In genomic region chr4:41381384-41381783, GRCh38 we compare ENCODE assay signal across 19 cellular contexts.
A peak's percentile ranks its signal among the peaks of the same experiment; 100 is the strongest.
DNase-seq lines count a peak whose midpoint lies in the region; ATAC-seq and TF ChIP-seq lines count a peak whose summit lies in the region.
"Had no signal": no experiment of that assay in that cellular context is flagged by ENCODE, and none has a peak within 500 bp of the region (broad histone marks: within the 10 kb centered on the region; RNA-seq: fewer than 3 reads in every experiment).

No MANE protein-coding gene starts in this region.

- TF ChIP-seq CTCF in heart left ventricle (IDR thresholded peaks at IDR 0.05) = no peak
- TF ChIP-seq CTCF in ascending aorta (IDR thresholded peaks at IDR 0.05) = no peak
- no peak for TF ChIP-seq CTCF in gastroesophageal sphincter (IDR thresholded peaks at IDR 0.05)

- no peak overlapping the region for H3K9ac ChIP-seq in skeletal muscle tissue (ENCODE audit: low read depth in 1 of 3, low read length in 3 of 3)

- TF ChIP-seq POLR2A in heart left ventricle (IDR thresholded peaks at IDR 0.05) (no peak), gastroesophageal sphincter (IDR thresholded peaks at IDR 0.05) (no peak)

- intact Hi-C loops in heart left ventricle (cut with DNase I) = no loop called here
- intact Hi-C loops in cardiac septum (cut with DNase I) = no loop called here
- intact Hi-C loops in ascending aorta (cut with DNase I) = no loop called here

- peaks cover 4 to 73% (median 43%) of the 10 kb centered on the region in 12 donors for H3K4me1 ChIP-seq in heart left ventricle
- H3K4me1 ChIP-seq in ascending aorta = peaks cover 0 to 38% of the 10 kb centered on the region in 2 donors
- peaks cover 3 to 51% (median 15%) of the 10 kb centered on the region in 3 donors for H3K4me1 ChIP-seq in gastroesophageal sphincter
- H3K4me1 ChIP-seq in skeletal muscle tissue (ENCODE audit: control insufficient read depth in 3 of 3, insufficient read depth in 3 of 3, low read length in 3 of 3) = peaks cover 52 to 57% (median 56%) of the 10 kb centered on the region in 3 donors

- peaks cover 0 to 16% (median 9%) of the 10 kb centered on the region in 12 donors for H3K9me3 ChIP-seq in heart left ventricle
- no peaks in the 10 kb centered on the region for H3K9me3 ChIP-seq in ascending aorta
- H3K9me3 ChIP-seq in gastroesophageal sphincter = peaks cover 0 to 8% (median 0%) of the 10 kb centered on the region in 3 donors
- H3K9me3 ChIP-seq in skeletal muscle tissue (ENCODE audit: control insufficient read depth in 3 of 3, low read length in 3 of 3) = no peaks in the 10 kb centered on the region
- H3K9me3 ChIP-seq: A549 had no signal

- DNase-seq in heart left ventricle = no peak
- DNase-seq in cardiac septum (ENCODE audit: low spot score) = no peak
- no peak for DNase-seq in ascending aorta (ENCODE audit: low spot score in 2 of 2)
- DNase-seq in CD1c-positive myeloid dendritic cell (ENCODE audit: extremely low spot score) = no peak
- DNase-seq in midbrain (lab: John Stamatoyannopoulos, UW) = no peak
- DNase-seq: AML-193; CD8-positive, alpha-beta T cell; DMS 273 treated with DMSO at 0.1 percent for 48 hours; DMS53; DND-41; EL; IMR-90 had no signal

- H3K36me3 ChIP-seq in heart left ventricle (no peaks in the 10 kb centered on the region), ascending aorta (no peaks in the 10 kb centered on the region), gastroesophageal sphincter (no peaks in the 10 kb centered on the region), skeletal muscle tissue (ENCODE audit: control insufficient read depth in 3 of 3, insufficient read depth in 3 of 3, low read length in 3 of 3) (peaks cover 0 to 4% (median 4%) of the 10 kb centered on the region in 3 donors)

- H3K27ac ChIP-seq in heart left ventricle = no peak overlapping the region
- H3K27ac ChIP-seq in ascending aorta = peak overlapping the region; percentile 0 to 18
- H3K27ac ChIP-seq in gastroesophageal sphincter = peak overlapping the region in 3 of 4 donors; percentile 39 to 62 (median 48)
- H3K27ac ChIP-seq in skeletal muscle tissue (ENCODE audit: low read depth, low read length) = peak overlapping the region; percentile 37
- H3K27ac ChIP-seq: 22Rv1, A549 had no signal

- WGBS in heart left ventricle, 4 donors = 39 to 66% (median 54%) methylated on average over 3 of the region's 3 CpGs
- WGBS in gastroesophageal sphincter (ENCODE audit: low coverage in 1 of 2), 2 donors = 0 to 70% methylated on average over 1 to 2 of the region's 3 CpGs

- no peak for TF ChIP-seq EP300 in gastroesophageal sphincter (IDR thresholded peaks at IDR 0.05)

- H3K27me3 ChIP-seq in heart left ventricle (no peaks in the 10 kb centered on the region), ascending aorta (no peaks in the 10 kb centered on the region), gastroesophageal sphincter (no peaks in the 10 kb centered on the region), skeletal muscle tissue (ENCODE audit: control insufficient read depth in 3 of 3, insufficient read depth in 3 of 3, low read length in 3 of 3) (no peaks in the 10 kb centered on the region)

- ATAC-seq in heart left ventricle (peak; percentile 28 to 49 (median 32)), gastroesophageal sphincter (peak; percentile 63), HG02973 (IDR thresholded peaks at IDR 0.05; ENCODE audit: unreplicated experiment) (no peak)
- ATAC-seq: CD8-positive, alpha-beta T cell; GM12878; GM23338 had no signal

- H3K4me3 ChIP-seq in heart left ventricle (no peak overlapping the region), ascending aorta (no peak overlapping the region), gastroesophageal sphincter (no peak overlapping the region), skeletal muscle tissue (ENCODE audit: low read length in 3 of 3) (peak overlapping the region in 1 of 3 donors; percentile 27)
- H3K4me3 ChIP-seq: A549, GM12878, GM23338 had no signal

Comparison
In these comparisons a context has a peak if more than half of its experiments do, and no peak if none do; other contexts are left out.
1. H3K27ac ChIP-seq: peak in ascending aorta (2 of 2), gastroesophageal sphincter (3 of 4) and skeletal muscle tissue (single experiment); none in heart left ventricle (0 of 12).